25 cellular contexts compared by ENCODE assay signal in the genomic region with DNA sequence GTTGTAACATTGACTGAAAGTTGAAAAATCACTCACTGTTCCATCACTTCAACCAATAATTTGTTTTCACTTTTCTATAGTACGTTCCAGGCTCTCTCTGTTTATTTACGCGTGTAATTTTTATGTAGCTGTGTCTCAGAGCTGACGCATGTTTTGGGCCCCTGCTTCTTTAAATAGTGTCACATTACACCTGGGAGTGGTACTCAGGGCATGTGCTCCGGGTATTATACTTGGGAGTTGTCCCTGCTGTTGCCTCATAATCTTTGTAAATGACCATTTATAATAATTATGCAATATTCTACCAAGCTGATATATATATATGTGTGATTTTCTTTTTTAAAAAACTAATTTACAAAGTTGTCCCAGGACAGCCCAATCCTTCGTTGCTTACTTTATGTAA.
A peak's percentile ranks its signal among the peaks of the same experiment; 100 is the strongest.
DNase-seq lines count a peak whose midpoint lies in the region; ATAC-seq and TF ChIP-seq lines count a peak whose summit lies in the region.
"Had no signal": no experiment of that assay in that cellular context is flagged by ENCODE, and none has a peak within 500 bp of the region (broad histone marks: within the 10 kb centered on the region; RNA-seq: fewer than 3 reads in every experiment).

No MANE protein-coding gene starts in this region.

- no peaks in the 10 kb centered on the region for H3K27me3 ChIP-seq in heart right ventricle
- H3K27me3 ChIP-seq: ascending aorta, neutrophil, tibial nerve had no signal

- no peak overlapping the region for H3K27ac ChIP-seq in heart right ventricle
- H3K27ac ChIP-seq: ascending aorta, neutrophil, psoas muscle, tibial nerve, WERI-Rb-1 had no signal

- H3K27me3 Mint-ChIP-seq in Calu3 (ENCODE audit: unreplicated experiment): no peaks in the 10 kb centered on the region
- H3K27me3 Mint-ChIP-seq: activated CD4-positive, alpha-beta T cell treated with anti-CD3 and anti-CD28 coated beads, Interleukin-2, amount 10 ng/mL, durations not matched to agents 7 days and 5 days; activated CD8-positive, alpha-beta memory T cell treated with anti-CD3 and anti-CD28 coated beads, Interleukin-2, amount 10 ng/mL, durations not matched to agents 7 days and 5 days; activated naive CD8-positive, alpha-beta T cell; dendritic cell treated with granulocyte-macrophage colony-stimulating factor and Interleukin-4, amounts not matched to agents 40 ng/mL and 50 ng/mL, for 4 days had no signal

- intact Hi-C loops in Calu3 (cut with micrococcal nuclease; ENCODE audit: unreplicated experiment) (loop anchor here (5.0 kb wide), 1 partner anchor 94 kb away; no protein-coding TSS in a partner anchor), left colon (cut with DNase I, micrococcal nuclease) (loop anchor here in 1 of 2 donors (10.0 kb wide), 2 partner anchors 171 to 201 kb away; no protein-coding TSS in a partner anchor), heart right ventricle (cut with DNase I) (loop anchor here in 2 of 10 donors (5.0 to 10.0 kb wide), 2 partner anchors 199 to 201 kb away; no protein-coding TSS in a partner anchor)

- no TSS peak for BruUV-seq in Calu3 (replicated peaks; lab: Mats Ljungman, UMichigan)

- ATAC-seq in left colon (peak; percentile 49), heart right ventricle (no peak)
- ATAC-seq: activated CD8-positive, alpha-beta memory T cell treated with anti-CD3 and anti-CD28 coated beads, Interleukin-2, amount 10 ng/mL, durations not matched to agents 7 days and 5 days; psoas muscle had no signal

- peak; percentile 52 for DNase-seq in Calu3
- DNase-seq in H4 (ENCODE audit: low spot score): peak; percentile 22
- DNase-seq in NCI-H524 treated with DMSO at 0.1 percent for 48 hours (lab: John Stamatoyannopoulos, UW): peak; percentile 61
- DNase-seq in left colon: no peak
- no peak for DNase-seq in stimulated activated CD4-positive, alpha-beta T cell treated with anti-CD3 and anti-CD28 coated beads, Interleukin-15, amount 100 ng/mL, for 24 hours
- no peak for DNase-seq in heart right ventricle
- no peak for DNase-seq in activated effector memory CD4-positive, alpha-beta T cell treated with Interleukin-2 at 50 U/mL for 16 hours
- DNase-seq: activated CD4-positive, alpha-beta T cell treated with anti-CD3 and anti-CD28 coated beads, Interleukin-2, amount 10 ng/mL, durations not matched to agents 7 days and 5 days; activated CD8-positive, alpha-beta memory T cell treated with anti-CD3 and anti-CD28 coated beads, Interleukin-2, amount 10 ng/mL, durations not matched to agents 7 days and 5 days; central memory CD4-positive, alpha-beta T cell; DMS 273 treated with DMSO at 0.1 percent for 48 hours; GDM1; KBM-7; MM.1S; NCI-H446; psoas muscle; stimulated activated CD8-positive, alpha-beta memory T cell treated with anti-CD3 and anti-CD28 coated beads, Interleukin-4, amount 100 ng/mL, for 48 hours; T-helper 9 cell had no signal

- no peaks in the 10 kb centered on the region for H3K36me3 Mint-ChIP-seq in Calu3 (ENCODE audit: insufficient read depth, unreplicated experiment)
- H3K36me3 Mint-ChIP-seq: activated CD8-positive, alpha-beta memory T cell treated with anti-CD3 and anti-CD28 coated beads, Interleukin-2, amount 10 ng/mL, durations not matched to agents 7 days and 5 days; activated naive CD8-positive, alpha-beta T cell had no signal

- WGBS in heart right ventricle, 2 donors: 86 to 88% methylated on average over 6 of the region's 6 CpGs

- H3K9me3 ChIP-seq in heart right ventricle: no peaks in the 10 kb centered on the region
- H3K9me3 ChIP-seq: ascending aorta, neutrophil, psoas muscle, tibial nerve had no signal

- peaks cover 0 to 25% (median 0%) of the 10 kb centered on the region in 9 donors for H3K4me1 ChIP-seq in heart right ventricle
- H3K4me1 ChIP-seq: ascending aorta, psoas muscle, tibial nerve had no signal

- H3K4me3 Mint-ChIP-seq in Calu3 (ENCODE audit: low read depth, unreplicated experiment): no peak overlapping the region
- H3K4me3 Mint-ChIP-seq: activated CD4-positive, alpha-beta T cell treated with anti-CD3 and anti-CD28 coated beads, Interleukin-2, amount 10 ng/mL, durations not matched to agents 7 days and 5 days; activated CD8-positive, alpha-beta memory T cell treated with anti-CD3 and anti-CD28 coated beads, Interleukin-2, amount 10 ng/mL, durations not matched to agents 7 days and 5 days; activated naive CD8-positive, alpha-beta T cell; activated T-helper 1 cell treated with anti-CD3 and anti-CD28 coated beads, Interleukin-12 subunit alpha, Interleukin-12 subunit beta, Interleukin-2, Interleukin-4 antibody, amounts not matched to agents 30 ng/mL and 10 ng/mL and 1 ng/mL, durations not matched to agents 14 hours and 24 hours and 36 hours; dendritic cell treated with granulocyte-macrophage colony-stimulating factor and Interleukin-4, amounts not matched to agents 40 ng/mL and 50 ng/mL, for 4 days had no signal

- H3K27ac Mint-ChIP-seq in Calu3 (ENCODE audit: unreplicated experiment): peak overlapping the region; percentile 91
- H3K27ac Mint-ChIP-seq: activated CD4-positive, alpha-beta T cell treated with anti-CD3 and anti-CD28 coated beads, Interleukin-2, amount 10 ng/mL, durations not matched to agents 7 days and 5 days; activated CD8-positive, alpha-beta memory T cell treated with anti-CD3 and anti-CD28 coated beads, Interleukin-2, amount 10 ng/mL, durations not matched to agents 7 days and 5 days; activated naive CD8-positive, alpha-beta T cell; activated T-helper 1 cell treated with anti-CD3 and anti-CD28 coated beads, Interleukin-12 subunit alpha, Interleukin-12 subunit beta, Interleukin-2, Interleukin-4 antibody, amounts not matched to agents 30 ng/mL and 10 ng/mL and 1 ng/mL, durations not matched to agents 14 hours and 24 hours and 36 hours; dendritic cell treated with granulocyte-macrophage colony-stimulating factor and Interleukin-4, amounts not matched to agents 40 ng/mL and 50 ng/mL, for 4 days had no signal

- CTCF ChIA-PET in Calu3 (lab: Charles Lee): interaction anchor here (0.9 to 2.7 kb wide), 2 partner anchors 125 to 166 kb away, joined by 4 to 8 read pairs; no protein-coding TSS in a partner anchor

- H3K4me1 Mint-ChIP-seq in Calu3 (ENCODE audit: low read depth, unreplicated experiment): peaks cover 61% of the 10 kb centered on the region

- H3K9me3 Mint-ChIP-seq in Calu3 (ENCODE audit: low read depth, unreplicated experiment): no peaks in the 10 kb centered on the region
- H3K9me3 Mint-ChIP-seq: activated CD4-positive, alpha-beta T cell treated with anti-CD3 and anti-CD28 coated beads, Interleukin-2, amount 10 ng/mL, durations not matched to agents 7 days and 5 days; activated T-helper 1 cell treated with anti-CD3 and anti-CD28 coated beads, Interleukin-12 subunit alpha, Interleukin-12 subunit beta, Interleukin-2, Interleukin-4 antibody, amounts not matched to agents 30 ng/mL and 10 ng/mL and 1 ng/mL, durations not matched to agents 14 hours and 24 hours and 36 hours; dendritic cell treated with granulocyte-macrophage colony-stimulating factor and Interleukin-4, amounts not matched to agents 40 ng/mL and 50 ng/mL, for 4 days had no signal

- TF ChIP-seq CTCF in Calu3 (IDR thresholded peaks at IDR 0.05; ENCODE audit: unreplicated experiment) (no peak), heart right ventricle (IDR thresholded peaks at IDR 0.05) (no peak)

- H3K4me3 ChIP-seq in heart right ventricle: no peak overlapping the region
- H3K4me3 ChIP-seq: ascending aorta, psoas muscle, tibial nerve had no signal

- H3K36me3 ChIP-seq in heart right ventricle: no peaks in the 10 kb centered on the region
- H3K36me3 ChIP-seq: ascending aorta, neutrophil, tibial nerve, WERI-Rb-1 had no signal

Comparison
In these comparisons a context has a peak if more than half of its experiments do, and no peak if none do; other contexts are left out.
1. DNase-seq: peak in Calu3 (single experiment), H4 (single experiment) and NCI-H524 treated with DMSO at 0.1 percent for 48 hours (single experiment); none in left colon (0 of 2), stimulated activated CD4-positive, alpha-beta T cell treated with anti-CD3 and anti-CD28 coated beads, Interleukin-15, amount 100 ng/mL, for 24 hours (single experiment), heart right ventricle (0 of 2) and activated effector memory CD4-positive, alpha-beta T cell treated with Interleukin-2 at 50 U/mL for 16 hours (single experiment).